Comparison of ENCODE assay signal across 8 cellular contexts in genomic region chr4:150302553-150302952, GRCh38.
DNase-seq lines count a peak whose midpoint lies in the region; ATAC-seq, FAIRE-seq and TF ChIP-seq lines count a peak whose summit lies in the region.

No MANE protein-coding gene starts in this region.

- DNase-seq in H54 (ENCODE audit: insufficient read length, low spot score) (no peak), epidermal melanocyte (ENCODE audit: insufficient read length, low spot score) (peak; percentile 22), cerebellar cortex (ENCODE audit: low spot score) (no peak)
- peak; percentile 13 to 47 for DNase-seq in stimulated activated CD4-positive, alpha-beta T cell treated with anti-CD3 and anti-CD28 coated beads, Interleukin-2, amount 100 ng/mL, for 24 hours

- ATAC-seq in SK-N-SH treated with all-trans-retinoic acid at 6 μM for 48 hours: peak; percentile 38; the same call in 2 of the 3 replicates
- ATAC-seq in GM18909 (IDR thresholded peaks at IDR 0.05; ENCODE audit: poor library complexity, unreplicated experiment): no peak
- no peak for ATAC-seq in GM21526 (IDR thresholded peaks at IDR 0.05; ENCODE audit: low FRiP score, unreplicated experiment)
- ATAC-seq in HG03439 (IDR thresholded peaks at IDR 0.05; ENCODE audit: unreplicated experiment): no peak

- FAIRE-seq in H54 (lab: Jason Lieb, UNC): peak; percentile 60

- no peak for TF ChIP-seq POLR2A in H54 (IDR thresholded peaks at IDR 0.05; ENCODE audit: low read depth, low read length)

TF ChIP-seq in SK-N-SH treated with all-trans-retinoic acid at 6 μM for 48 hours, 23 proteins besides CTCF, POLR2A, EP300 and RAD21:
- TF ChIP-seq ZNF565 (CRISPR knock-in tag; conservative IDR thresholded peaks at IDR 0.05; ENCODE audit: low read depth): no peak
- peak; percentile 35; the same call in 1 of the 2 replicates for TF ChIP-seq ISL1 (CRISPR knock-in tag; IDR thresholded peaks at IDR 0.05)
- TF ChIP-seq ZFP3 (CRISPR knock-in tag; IDR thresholded peaks at IDR 0.05): no peak
- no peak for TF ChIP-seq ZC3H10 (CRISPR knock-in tag; IDR thresholded peaks at IDR 0.05)

Comparison
In these comparisons a context has a peak if more than half of its experiments do, and no peak if none do; other contexts are left out.
1. DNase-seq: peak in epidermal melanocyte (single experiment) and stimulated activated CD4-positive, alpha-beta T cell treated with anti-CD3 and anti-CD28 coated beads, Interleukin-2, amount 100 ng/mL, for 24 hours (2 of 2); none in H54 (single experiment) and cerebellar cortex (single experiment).